19 cellular contexts compared by ENCODE assay signal in the genomic region with DNA sequence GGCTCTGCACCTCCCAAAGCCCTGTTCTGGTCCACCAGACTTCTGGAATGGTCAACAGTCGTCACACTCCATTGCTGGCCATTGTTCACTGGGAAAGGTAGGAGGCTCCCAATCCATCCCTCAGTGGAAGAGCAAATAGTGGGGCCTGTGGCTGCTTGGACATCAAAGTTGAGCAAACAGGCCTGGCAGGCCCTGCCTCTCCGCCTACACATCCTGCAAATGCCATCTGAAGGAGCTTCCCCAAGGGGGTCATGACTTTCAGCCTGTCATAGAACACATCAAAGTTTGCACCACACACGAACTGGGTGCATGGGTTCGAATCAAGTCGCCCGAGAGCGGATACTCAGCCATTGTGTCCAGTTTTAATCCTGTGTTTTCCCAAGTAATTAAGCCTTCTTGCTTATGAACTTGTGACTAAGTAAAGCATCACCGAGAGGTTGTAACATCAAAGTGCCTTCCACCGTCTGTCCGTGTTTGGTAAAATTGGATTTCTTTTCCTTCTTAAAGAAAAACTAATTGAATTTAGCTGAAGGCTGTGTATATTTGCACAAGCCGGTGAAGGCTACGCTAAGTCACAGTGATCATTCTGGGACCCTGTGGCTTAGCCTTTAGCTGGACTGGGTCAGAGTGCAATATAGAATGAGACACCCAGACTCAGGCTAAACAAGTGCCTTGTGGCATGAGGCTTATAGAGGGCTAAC. TPM values are rescaled to one million over a fixed set of nuclear protein-coding genes. Genes with fewer than 3 reads are reported as not detected.
DNase-seq lines count a peak whose midpoint lies in the region; ATAC-seq lines count a peak whose summit lies in the region.
"Had no signal": no experiment of that assay in that cellular context is flagged by ENCODE, and none has a peak within 500 bp of the region (broad histone marks: within the 10 kb centered on the region; RNA-seq: fewer than 3 reads in every experiment).

No MANE protein-coding gene starts in this region.

- H3K27ac ChIP-seq in naive thymus-derived CD4-positive, alpha-beta T cell (ENCODE audit: low read depth, low read length), result no peak overlapping the region
- H3K27ac ChIP-seq: 22Rv1, BLaER1, Peyer's patch had no signal

- H3K4me3 Mint-ChIP-seq in naive thymus-derived CD4-positive, alpha-beta T cell, result no peak overlapping the region
- H3K4me3 Mint-ChIP-seq: IgD-negative memory B cell had no signal

- H3K27ac Mint-ChIP-seq in naive thymus-derived CD4-positive, alpha-beta T cell, result peak overlapping the region in 1 of 9 donors; percentile 36

- H3K4me1 ChIP-seq in naive thymus-derived CD4-positive, alpha-beta T cell (ENCODE audit: control insufficient read depth in 2 of 2, insufficient read depth in 2 of 2, low read length in 2 of 2), result no peaks in the 10 kb centered on the region
- H3K4me1 ChIP-seq: Peyer's patch had no signal

- POLR2A ChIA-PET in naive thymus-derived CD4-positive, alpha-beta T cell (lab: Charles Lee), result no interaction called here

- H3K4me1 Mint-ChIP-seq in naive thymus-derived CD4-positive, alpha-beta T cell, result peaks cover 0 to 4% (median 0%) of the 10 kb centered on the region in 7 donors

- peaks cover 0 to 13% (median 0%) of the 10 kb centered on the region in 3 experiments for H3K36me3 ChIP-seq in naive thymus-derived CD4-positive, alpha-beta T cell (ENCODE audit: control insufficient read depth in 2 of 3, insufficient read depth in 3 of 3, low read length in 3 of 3)

- CTCF ChIA-PET in naive thymus-derived CD4-positive, alpha-beta T cell (lab: Charles Lee), result no interaction called here

- H3K9me3 Mint-ChIP-seq in naive thymus-derived CD4-positive, alpha-beta T cell, result no peaks in the 10 kb centered on the region
- H3K9me3 Mint-ChIP-seq: IgD-negative memory B cell had no signal

- ATAC-seq in HG03095 (IDR thresholded peaks at IDR 0.05; ENCODE audit: unreplicated experiment) (no peak), GM18498 (IDR thresholded peaks at IDR 0.05; ENCODE audit: unreplicated experiment) (no peak)
- ATAC-seq in naive thymus-derived CD4-positive, alpha-beta T cell, result no peak
- ATAC-seq: GM12878 had no signal

- no peaks in the 10 kb centered on the region for H3K27me3 ChIP-seq in naive thymus-derived CD4-positive, alpha-beta T cell (ENCODE audit: control insufficient read depth in 2 of 2, insufficient read depth in 2 of 2, low read length in 2 of 2)
- H3K27me3 ChIP-seq: BLaER1, Peyer's patch had no signal

- intact Hi-C loops in naive thymus-derived CD4-positive, alpha-beta T cell (cut with micrococcal nuclease), result no loop called here

- H3K9me3 ChIP-seq in naive thymus-derived CD4-positive, alpha-beta T cell (ENCODE audit: control insufficient read depth in 2 of 3, low read length in 3 of 3), result no peaks in the 10 kb centered on the region
- H3K9me3 ChIP-seq: BLaER1, Peyer's patch had no signal

- no peak overlapping the region for H3K4me3 ChIP-seq in naive thymus-derived CD4-positive, alpha-beta T cell (ENCODE audit: low read length)
- H3K4me3 ChIP-seq: BLaER1, GM12878, Peyer's patch had no signal

- peak; percentile 4 for DNase-seq in SIG-M5 treated with dmso at 0.1 percent for 504 hours (lab: John Stamatoyannopoulos, UW; ENCODE audit: unreplicated experiment)
- no peak for DNase-seq in SIG-M5 (lab: John Stamatoyannopoulos, UW)
- peak; percentile 20 for DNase-seq in SW480 (ENCODE audit: low spot score)
- DNase-seq in kidney tubule cell (ENCODE audit: low spot score), result peak; percentile 86
- DNase-seq in hepatic stellate cell (ENCODE audit: low spot score), result no peak
- DNase-seq in naive thymus-derived CD4-positive, alpha-beta T cell, result no peak
- DNase-seq: DMS79, HCEC 1CT, NCI-H1417 treated with DMSO at 0.1 percent for 48 hours, NCI-H2029 treated with DMSO at 0.1 percent for 48 hours, NCI-H526, Peyer's patch, SHP77 treated with DMSO at 0.1 percent for 48 hours had no signal

- peaks cover 0 to 34% (median 4%) of the 10 kb centered on the region in 5 donors for H3K36me3 Mint-ChIP-seq in naive thymus-derived CD4-positive, alpha-beta T cell

- H3K27me3 Mint-ChIP-seq in naive thymus-derived CD4-positive, alpha-beta T cell, result no peaks in the 10 kb centered on the region
- H3K27me3 Mint-ChIP-seq: IgD-negative memory B cell had no signal

RNA-seq across cellular contexts. Expression of gene CLPB, which starts 36.1 kb away (rescaled TPM):
- 10 to 100 TPM; 14.3 to 24.2 (median 17.9) TPM for total RNA-seq in naive thymus-derived CD4-positive, alpha-beta T cell
- polyA plus RNA-seq in naive thymus-derived CD4-positive, alpha-beta T cell, result 1 to 10 TPM; 4.9 to 7.4 TPM

Comparison
In these comparisons a context has a peak if more than half of its experiments do, and no peak if none do; other contexts are left out.
1. DNase-seq: peak in SIG-M5 treated with dmso at 0.1 percent for 504 hours (single experiment), SW480 (single experiment) and kidney tubule cell (single experiment); none in SIG-M5 (single experiment), hepatic stellate cell (single experiment) and naive thymus-derived CD4-positive, alpha-beta T cell (0 of 9).